Comparison of ENCODE assay signal across 1 cellular context in genomic region chr7:135653285-135654080, GRCh38.
TF ChIP-seq lines count a peak whose summit lies in the region.

No MANE protein-coding gene starts in this region.

TF ChIP-seq in HEK293, 187 proteins besides CTCF, POLR2A, EP300 and RAD21 (continued from another document and continues in another):
- no peak for TF ChIP-seq BCL11A (tag by site-specific recombination; IDR thresholded peaks at IDR 0.05; ENCODE audit: low read depth)
- TF ChIP-seq ZBTB8A (tag by site-specific recombination; IDR thresholded peaks at IDR 0.05), result peak; percentile 87
- TF ChIP-seq PRDM10 (tag by site-specific recombination; IDR thresholded peaks at IDR 0.05), result no peak
- no peak for TF ChIP-seq MYNN (tag by site-specific recombination; IDR thresholded peaks at IDR 0.05; ENCODE audit: borderline replicate concordance)
- no peak for TF ChIP-seq ZSCAN5A (tag by site-specific recombination; IDR thresholded peaks at IDR 0.05)
- TF ChIP-seq SALL2 (tag by site-specific recombination; IDR thresholded peaks at IDR 0.05; ENCODE audit: borderline replicate concordance), result no peak
- no peak for TF ChIP-seq EGR2 (tag by site-specific recombination; IDR thresholded peaks at IDR 0.05; ENCODE audit: low read depth)
- TF ChIP-seq ZNF223 (tag by site-specific recombination; IDR thresholded peaks at IDR 0.05), result peak; percentile 76; the same call in 1 of the 2 replicates
- peak; percentile 53; the same call in 1 of the 2 replicates for TF ChIP-seq ZNF18 (tag by site-specific recombination; IDR thresholded peaks at IDR 0.05)
- TF ChIP-seq PRDM2 (tag by site-specific recombination; IDR thresholded peaks at IDR 0.05; ENCODE audit: borderline replicate concordance), result no peak
- peak; percentile 96; the same call in 1 of the 2 replicates for TF ChIP-seq ZNF292 (tag by site-specific recombination; IDR thresholded peaks at IDR 0.05; ENCODE audit: borderline replicate concordance, low read depth)
- TF ChIP-seq KLF1 (tag by site-specific recombination; IDR thresholded peaks at IDR 0.05), result no peak
- peak; percentile 59; the same call in 1 of the 2 replicates for TF ChIP-seq ZFP3 (tag by site-specific recombination; IDR thresholded peaks at IDR 0.05; ENCODE audit: low read depth)
- peak; percentile 99 for TF ChIP-seq ZNF202 (tag by site-specific recombination; IDR thresholded peaks at IDR 0.05; ENCODE audit: borderline replicate concordance)
- TF ChIP-seq ZNF133 (tag by site-specific recombination; IDR thresholded peaks at IDR 0.05), result no peak
- no peak for TF ChIP-seq INSM2 (tag by site-specific recombination; IDR thresholded peaks at IDR 0.05)
- no peak for TF ChIP-seq GLIS2 (tag by site-specific recombination; IDR thresholded peaks at IDR 0.05)
- peak; percentile 60; the same call in 1 of the 2 replicates for TF ChIP-seq ZEB2 (tag by site-specific recombination; IDR thresholded peaks at IDR 0.05)
- TF ChIP-seq ZNF692 (tag by site-specific recombination; IDR thresholded peaks at IDR 0.05), result no peak
- no peak for TF ChIP-seq ZNF24 (tag by site-specific recombination; IDR thresholded peaks at IDR 0.05)
- no peak for TF ChIP-seq WT1 (tag by site-specific recombination; IDR thresholded peaks at IDR 0.05)
- no peak for TF ChIP-seq ZFP69B (tag by site-specific recombination; IDR thresholded peaks at IDR 0.05)
- TF ChIP-seq ZNF792 (tag by site-specific recombination; IDR thresholded peaks at IDR 0.05), result no peak
- TF ChIP-seq ZNF146 (tag by site-specific recombination; IDR thresholded peaks at IDR 0.05), result no peak
- TF ChIP-seq PRDM4 (tag by site-specific recombination; IDR thresholded peaks at IDR 0.05), result no peak
- TF ChIP-seq ZBTB1 (tag by site-specific recombination; IDR thresholded peaks at IDR 0.05), result peak; percentile 77; the same call in 1 of the 2 replicates
- TF ChIP-seq ZNF324 (tag by site-specific recombination; IDR thresholded peaks at IDR 0.05), result no peak
- no peak for TF ChIP-seq ZNF544 (tag by site-specific recombination; IDR thresholded peaks at IDR 0.05)
- no peak for TF ChIP-seq ZIC2 (tag by site-specific recombination; IDR thresholded peaks at IDR 0.05)
- TF ChIP-seq ZNF248 (tag by site-specific recombination; IDR thresholded peaks at IDR 0.05), result no peak
- 0 out of 2 replicates have a peak, but pooled peaks have one; percentile 59 for TF ChIP-seq ZNF704 (tag by site-specific recombination; IDR thresholded peaks at IDR 0.05)
- TF ChIP-seq ZNF639 (tag by site-specific recombination; IDR thresholded peaks at IDR 0.05), result no peak
- TF ChIP-seq ZNF560 (tag by site-specific recombination; IDR thresholded peaks at IDR 0.05; ENCODE audit: borderline replicate concordance), result peak; percentile 87; the same call in 1 of the 2 replicates
- no peak for TF ChIP-seq HOXA7 (CRISPR knock-in tag; IDR thresholded peaks at IDR 0.05; ENCODE audit: borderline replicate concordance)
- no peak for TF ChIP-seq KLF10 (tag by site-specific recombination; IDR thresholded peaks at IDR 0.05)
